3 cellular contexts compared by ENCODE assay signal in the genomic region with DNA sequence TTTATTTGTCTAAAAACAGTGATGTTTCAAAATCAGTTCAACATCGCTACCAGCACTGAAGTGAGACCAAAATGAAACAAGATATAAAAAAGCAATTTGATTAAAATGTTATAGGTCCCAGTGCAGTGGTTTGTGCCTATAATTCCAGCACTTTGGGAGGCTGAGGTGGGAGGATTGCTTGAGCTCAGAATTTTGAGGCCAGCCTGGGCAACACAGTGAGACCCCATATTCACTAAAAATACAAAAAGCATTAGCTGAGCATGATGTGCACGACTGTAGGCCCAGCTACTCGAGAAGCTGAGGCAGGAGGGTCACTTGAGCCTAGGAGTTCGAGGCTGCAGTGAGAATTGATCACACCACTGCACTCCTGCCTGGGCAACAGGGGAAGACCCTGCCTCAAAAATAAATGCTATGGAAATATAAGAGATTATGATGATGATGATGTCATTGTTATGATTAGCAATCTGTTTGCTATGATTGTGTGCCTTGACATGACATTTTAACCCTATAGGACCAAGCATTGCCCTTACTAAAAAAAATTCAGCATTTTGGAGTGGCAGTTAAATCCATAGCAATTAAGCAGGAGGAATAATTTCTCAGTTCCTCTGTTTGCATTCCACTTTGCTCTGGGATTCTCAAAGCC.
TF ChIP-seq lines count a peak whose summit lies in the region.
"Not testable (repeated sequence)": the region's sequence is repeated elsewhere in the genome, so short reads cannot be mapped to it uniquely, and the experiment has no call there.

No MANE protein-coding gene starts in this region.

TF ChIP-seq in WTC11, 78 proteins besides CTCF, POLR2A, EP300 and RAD21:
- peak; percentile 82 for TF ChIP-seq ZNF121 (CRISPR knock-in tag; IDR thresholded peaks at IDR 0.05)

TF ChIP-seq in GM12878, 131 proteins besides CTCF, POLR2A, EP300 and RAD21:
- TF ChIP-seq ATF7 (IDR thresholded peaks at IDR 0.05; ENCODE audit: low read depth): peak; percentile 55; the same call in 1 of the 2 replicates

TF ChIP-seq in HepG2, 621 proteins besides CTCF, POLR2A, EP300 and RAD21:
- TF ChIP-seq CREB1 (IDR thresholded peaks at IDR 0.05) (0 out of 2 replicates have a peak, but pooled peaks have one; percentile 10), ATF7 (IDR thresholded peaks at IDR 0.05) (peak; percentile 83)
- not testable (repeated sequence) for TF ChIP-seq CREB1, ATF7 (CRISPR knock-in tag; IDR thresholded peaks at IDR 0.05)
